ENCODE assay signal across 1 cellular context in the genomic region with DNA sequence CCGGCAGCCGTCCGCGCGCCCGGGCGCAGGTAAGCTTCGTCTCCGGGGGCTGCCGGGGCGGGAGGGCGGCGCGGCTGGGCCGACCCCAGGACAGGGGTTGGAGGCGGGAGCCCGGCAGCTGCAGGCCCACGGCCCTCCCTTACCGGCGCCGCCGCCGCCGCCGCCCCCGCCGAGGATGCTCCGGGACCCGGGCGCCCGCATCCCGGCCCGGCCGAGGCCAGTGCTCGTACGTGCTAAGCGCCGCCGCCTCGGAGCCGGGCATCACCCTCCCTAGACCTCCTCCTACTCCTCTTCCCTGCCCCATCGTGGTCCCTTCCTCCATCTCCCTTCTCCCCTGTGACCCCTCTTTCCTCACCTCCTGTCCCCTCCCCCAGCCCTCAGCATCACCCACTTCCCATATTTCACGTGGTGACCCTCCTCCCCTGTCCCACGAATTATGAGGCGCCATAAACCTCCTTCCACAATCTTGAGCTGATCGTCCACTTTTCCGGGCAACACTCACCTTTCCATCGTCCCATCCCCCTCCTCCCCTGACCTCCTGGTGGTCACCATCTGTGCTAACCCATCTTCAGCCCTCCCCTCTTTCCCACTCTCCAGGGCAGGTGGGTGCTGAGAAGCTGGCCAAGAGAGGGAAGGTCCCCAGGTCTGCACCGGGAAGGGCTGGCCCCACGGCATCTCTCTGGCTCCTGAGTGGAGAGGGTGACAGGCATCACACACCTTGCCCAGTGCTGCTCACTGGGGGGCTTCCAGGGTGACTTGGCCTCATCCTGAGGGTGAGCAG.
TF ChIP-seq lines count a peak whose summit lies in the region.

No MANE protein-coding gene starts in this region.

TF ChIP-seq in K562, 482 proteins besides CTCF, POLR2A, EP300 and RAD21:
- TF ChIP-seq MEF2A (IDR thresholded peaks at IDR 0.05; ENCODE audit: control insufficient read depth, low read depth, low read length): no peak
- TF ChIP-seq OTX1 (CRISPR knock-in tag; IDR thresholded peaks at IDR 0.05): peak; percentile 16; the same call in 1 of the 2 replicates
